In genomic region chr6:39829331-39829730, GRCh38 we compare ENCODE assay signal across 24 cellular contexts. TPM values are rescaled to one million over a fixed set of nuclear protein-coding genes. Genes with fewer than 3 reads are reported as not detected.
"Had no signal": no experiment of that assay in that cellular context is flagged by ENCODE, and none has a peak within 500 bp of the region (broad histone marks: within the 10 kb centered on the region; RNA-seq: fewer than 3 reads in every experiment).

No MANE protein-coding gene starts in this region.

- H3K27me3 ChIP-seq: cardiac muscle cell, left lung, right lobe of liver, upper lobe of left lung had no signal

- H3K27ac ChIP-seq: cardiac muscle cell, parathyroid adenoma, right lobe of liver, thoracic aorta, WERI-Rb-1 had no signal

- ATAC-seq: activated CD8-positive, alpha-beta memory T cell treated with anti-CD3 and anti-CD28 coated beads, Interleukin-2, amount 10 ng/mL, durations not matched to agents 7 days and 5 days; activated CD8-positive, alpha-beta T cell treated with anti-CD3 and anti-CD28 coated beads for 36 hours; left lung; natural killer cell treated with Interleukin-12 subunit alpha and Interleukin-12 subunit beta and Interleukin-15 and Interleukin-18, amount 100 ng/mL, for 72 hours; right lobe of liver; SK-N-SH treated with all-trans-retinoic acid at 6 μM for 48 hours; stimulated activated naive B cell treated with anti-CD40 and anti-IgM and Interleukin-4, amounts not matched to agents 10 μg/mL and 1 μg/mL and 100 μg/mL, for 72 hours had no signal

- H3K9me3 ChIP-seq: left lung, right lobe of liver, thoracic aorta, upper lobe of left lung had no signal

- H3K4me1 ChIP-seq: right lobe of liver had no signal

- FAIRE-seq: kidney, TTC549 had no signal

- H3K36me3 ChIP-seq: cardiac muscle cell, left lung, right lobe of liver, thoracic aorta, upper lobe of left lung, WERI-Rb-1 had no signal

- H3K4me3 ChIP-seq: cardiac muscle cell, left lung, right lobe of liver, thoracic aorta, upper lobe of left lung had no signal

- DNase-seq: activated CD4-positive, alpha-beta T cell treated with anti-CD3 and anti-CD28 coated beads, Interleukin-2, amount 10 ng/mL, durations not matched to agents 7 days and 5 days; activated CD4-positive, CD25-positive, alpha-beta regulatory T cell treated with anti-CD3 and anti-CD28 coated beads, Interleukin-2, amount 50 U/mL, for 72 hours; activated CD8-positive, alpha-beta memory T cell treated with anti-CD3 and anti-CD28 coated beads, Interleukin-2, amount 10 ng/mL, durations not matched to agents 7 days and 5 days; activated CD8-positive, alpha-beta T cell treated with anti-CD3 and anti-CD28 coated beads for 36 hours; activated effector memory CD4-positive, alpha-beta T cell treated with anti-CD3 and anti-CD28 coated beads, Interleukin-2, amount 50 U/mL, for 16 hours; activated naive CD4-positive, alpha-beta T cell treated with anti-CD3 and anti-CD28 coated beads, Interleukin-2, amount 10 ng/mL, durations not matched to agents 7 days and 5 days; activated T-cell treated with anti-CD3 and anti-CD28 coated beads for 4 hours; amygdala; effector CD8-positive, alpha-beta T cell; erythroblast; kidney; left lung; right lobe of liver; stimulated activated CD4-positive, alpha-beta T cell treated with anti-CD3 and anti-CD28 coated beads, Interleukin-2, amount 100 ng/mL, for 48 hours; stimulated activated CD8-positive, alpha-beta memory T cell treated with anti-CD3 and anti-CD28 coated beads, Interleukin-4, amount 100 ng/mL, for 48 hours; stimulated activated naive B cell treated with anti-CD40 and anti-IgM and Interleukin-4, amounts not matched to agents 10 μg/mL and 1 μg/mL and 100 μg/mL, for 72 hours; upper lobe of left lung; WERI-Rb-1 had no signal

RNA-seq across cellular contexts. Expression of gene DAAM2, which starts 37.2 kb away (rescaled TPM):
- total RNA-seq: activated CD4-positive, alpha-beta T cell treated with anti-CD3 and anti-CD28 coated beads, Interleukin-2, amount 10 ng/mL, durations not matched to agents 7 days and 5 days; activated CD8-positive, alpha-beta memory T cell treated with anti-CD3 and anti-CD28 coated beads, Interleukin-2, amount 10 ng/mL, durations not matched to agents 7 days and 5 days; activated CD8-positive, alpha-beta T cell treated with anti-CD3 and anti-CD28 coated beads for 36 hours; natural killer cell treated with Interleukin-12 subunit alpha and Interleukin-12 subunit beta and Interleukin-15 and Interleukin-18, amount 100 ng/mL, for 72 hours had no signal
